In genomic region chr13:40508112-40508511, GRCh38 we compare ENCODE assay signal across 10 cellular contexts.
A peak's percentile ranks its signal among the peaks of the same experiment; 100 is the strongest.
DNase-seq lines count a peak whose midpoint lies in the region; ATAC-seq and TF ChIP-seq lines count a peak whose summit lies in the region.
"Had no signal": no experiment of that assay in that cellular context is flagged by ENCODE, and none has a peak within 500 bp of the region (broad histone marks: within the 10 kb centered on the region; RNA-seq: fewer than 3 reads in every experiment).

No MANE protein-coding gene starts in this region.

- H3K36me3 ChIP-seq in GM23248 (ENCODE audit: low read depth) (no peaks in the 10 kb centered on the region), brain microvascular endothelial cell (replicated peaks) (no peaks in the 10 kb centered on the region), spleen (no peaks in the 10 kb centered on the region)

- H3K4me1 ChIP-seq in GM23248 (ENCODE audit: insufficient read depth) (peaks cover 13% of the 10 kb centered on the region; the same call in 1 of the 2 replicates), spleen (peaks cover 0 to 33% (median 9%) of the 10 kb centered on the region in 6 donors)

- intact Hi-C loops in spleen (cut with DNase I; ENCODE audit: low total_unique reads), result no loop called here

- no peaks in the 10 kb centered on the region for H4K20me1 ChIP-seq in GM23248 (ENCODE audit: insufficient read depth)

- in situ Hi-C loops in GM23248 (cut with MboI), result no loop called here
- in situ Hi-C loops in brain microvascular endothelial cell (cut with HindIII; ENCODE audit: low pct_ligation_motif_present, low sequenced_read_pairs), result no loop called here

- H3K27me3 ChIP-seq in GM23248 (replicated peaks; ENCODE audit: insufficient read depth) (0 out of 2 replicates have a peak, but pooled peaks cover 7% of the 10 kb centered on the region), brain microvascular endothelial cell (replicated peaks) (no peaks in the 10 kb centered on the region), spleen (replicated peaks in 1 of 7) (no peaks in the 10 kb centered on the region)

- ATAC-seq in GM21737 (IDR thresholded peaks at IDR 0.05; ENCODE audit: unreplicated experiment), result no peak
- ATAC-seq in HG03175 (IDR thresholded peaks at IDR 0.05; ENCODE audit: unreplicated experiment), result no peak

- no peaks in the 10 kb centered on the region for H3K9me2 ChIP-seq in GM23248 (ENCODE audit: insufficient read depth)

- no peak overlapping the region for H3K4me2 ChIP-seq in GM23248 (ENCODE audit: unreplicated experiment)

- 6 to 11% methylated on average over 4 of the region's 4 CpGs for WGBS in GM23248 (ENCODE audit: low coverage in 1 of 2, low lambda C conversion rate in 2 of 2, missing lambda C conversion rate in 2 of 2), 2 experiments
- WGBS in spleen, 5 donors, result 73 to 84% (median 74%) methylated on average over 4 of the region's 4 CpGs

- 0 out of 2 replicates have a peak, but pooled peaks cover 10% of the 10 kb centered on the region for H3F3A ChIP-seq in GM23248 (ENCODE audit: insufficient read depth)

- H3K27ac ChIP-seq in GM23248, result no peak overlapping the region; the same call in 1 of the 2 replicates
- peak overlapping the region; percentile 69 for H3K27ac ChIP-seq in brain microvascular endothelial cell
- H3K27ac ChIP-seq in spleen, result peak overlapping the region in 5 of 8 donors; percentile 22 to 43 (median 27)

- H3K9ac ChIP-seq in GM23248, result 0 out of 2 replicates have a peak overlapping the region, but pooled peaks have one; percentile 19

- TF ChIP-seq CTCF in brain microvascular endothelial cell (IDR thresholded peaks at IDR 0.05; ENCODE audit: low read depth, low read length, missing control alignments) (no peak), spleen (IDR thresholded peaks at IDR 0.05 in 8 of 11, conservative IDR thresholded peaks at IDR 0.05 in 3 of 11) (no peak)

- DNase-seq in GM23248 (peak; percentile 76), brain microvascular endothelial cell (peak; percentile 87), hepatic stellate cell (ENCODE audit: low spot score) (peak; percentile 31), spleen (no peak), NCI-H1092 treated with DMSO at 0.1 percent for 48 hours (lab: John Stamatoyannopoulos, UW) (no peak)
- DNase-seq: activated naive CD8-positive, alpha-beta T cell treated with anti-CD3 and anti-CD28 coated beads, Interleukin-2, amount 10 ng/mL, durations not matched to agents 7 days and 5 days; NCI-H526; nucleus accumbens had no signal

- H3K79me2 ChIP-seq in GM23248 (ENCODE audit: insufficient read depth), result no peaks in the 10 kb centered on the region

- H3K4me3 ChIP-seq in GM23248 (no peak overlapping the region; the same call in 1 of the 2 replicates), brain microvascular endothelial cell (ENCODE audit: low read depth, low read length) (no peak overlapping the region), spleen (no peak overlapping the region)

- H3K9me3 ChIP-seq in GM23248 (ENCODE audit: low read depth), result no peaks in the 10 kb centered on the region
- H3K9me3 ChIP-seq in spleen, result no peaks in the 10 kb centered on the region

- TF ChIP-seq POLR2A in spleen (IDR thresholded peaks at IDR 0.05), result no peak

- H2AFZ ChIP-seq in GM23248, result no peak overlapping the region

Comparison
In these comparisons a context has a peak if more than half of its experiments do, and no peak if none do; other contexts are left out.
1. DNase-seq: peak in GM23248 (single experiment), brain microvascular endothelial cell (single experiment) and hepatic stellate cell (single experiment); none in spleen (single experiment) and NCI-H1092 treated with DMSO at 0.1 percent for 48 hours (single experiment).